9 cellular contexts compared by ENCODE assay signal in the genomic region with DNA sequence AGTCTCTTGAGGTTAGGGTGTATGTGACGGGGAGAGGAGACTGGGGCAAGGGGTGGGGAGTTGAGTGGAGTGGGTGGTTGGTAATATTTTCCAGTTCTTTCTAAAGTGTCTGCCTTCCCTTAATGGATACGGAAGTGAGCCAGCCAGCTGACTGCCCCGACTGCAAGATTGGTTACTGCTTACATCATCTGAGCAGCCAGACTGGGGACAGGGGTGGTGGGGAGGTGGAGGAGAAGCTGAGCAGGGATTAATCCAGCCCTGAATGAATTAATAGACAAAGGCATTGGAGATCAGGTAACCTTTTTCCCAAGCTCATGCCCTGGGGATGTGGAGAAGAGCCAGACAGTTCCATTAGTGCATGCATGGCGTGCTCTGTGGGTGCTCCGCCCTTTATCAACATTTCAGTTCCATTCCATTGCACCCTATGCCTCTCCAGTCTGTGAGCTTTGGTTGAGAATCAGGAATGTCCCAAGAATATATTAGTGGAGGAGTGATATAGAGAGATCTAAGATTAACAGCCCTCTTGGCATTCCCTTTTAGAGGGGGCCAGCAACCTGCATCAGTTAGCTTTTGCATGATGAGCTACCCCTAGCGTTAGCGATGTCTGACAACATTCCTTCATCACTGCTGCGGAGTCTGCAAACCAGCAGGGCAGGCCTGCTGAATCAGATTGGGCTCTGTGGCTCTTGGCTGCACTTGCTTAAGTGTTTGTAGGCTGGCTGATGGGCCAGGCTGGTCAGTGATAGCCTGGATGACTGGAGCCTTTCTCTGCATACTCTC.
DNase-seq lines count a peak whose midpoint lies in the region; ATAC-seq and TF ChIP-seq lines count a peak whose summit lies in the region.
"Had no signal": no experiment of that assay in that cellular context is flagged by ENCODE, and none has a peak within 500 bp of the region (broad histone marks: within the 10 kb centered on the region; RNA-seq: fewer than 3 reads in every experiment).

No MANE protein-coding gene starts in this region.

- H3K36me3 ChIP-seq in GM23248 (ENCODE audit: low read depth) = no peaks in the 10 kb centered on the region

- no peak overlapping the region for H3K4me3 Mint-ChIP-seq in activated naive CD4-positive, alpha-beta T cell treated with anti-CD3 and anti-CD28 coated beads, Interleukin-2, amount 10 ng/mL, durations not matched to agents 7 days and 5 days
- H3K4me3 Mint-ChIP-seq: activated CD8-positive, alpha-beta T cell treated with anti-CD3 and anti-CD28 coated beads, Interleukin-2, amount 10 ng/mL, durations not matched to agents 7 days and 5 days had no signal

- H3K9me2 ChIP-seq in GM23248 (ENCODE audit: insufficient read depth) = no peaks in the 10 kb centered on the region

- CTCF ChIA-PET in activated naive CD4-positive, alpha-beta T cell treated with anti-CD3 and anti-CD28 coated beads, Interleukin-2, amount 10 ng/mL, durations not matched to agents 7 days and 5 days (lab: Charles Lee) = no interaction called here

- no peak overlapping the region for H3K27ac Mint-ChIP-seq in activated naive CD4-positive, alpha-beta T cell treated with anti-CD3 and anti-CD28 coated beads, Interleukin-2, amount 10 ng/mL, durations not matched to agents 7 days and 5 days
- H3K27ac Mint-ChIP-seq: activated CD8-positive, alpha-beta T cell treated with anti-CD3 and anti-CD28 coated beads, Interleukin-2, amount 10 ng/mL, durations not matched to agents 7 days and 5 days had no signal

- TF ChIP-seq CTCF in fibroblast of villous mesenchyme (IDR thresholded peaks at IDR 0.05; ENCODE audit: insufficient read depth, low read depth, low read length) = no peak

- no peaks in the 10 kb centered on the region for H3K27me3 ChIP-seq in GM23248 (replicated peaks; ENCODE audit: insufficient read depth)

- no peaks in the 10 kb centered on the region for H3K36me3 Mint-ChIP-seq in activated naive CD4-positive, alpha-beta T cell treated with anti-CD3 and anti-CD28 coated beads, Interleukin-2, amount 10 ng/mL, durations not matched to agents 7 days and 5 days

- H3K79me2 ChIP-seq in GM23248 (ENCODE audit: insufficient read depth) = no peaks in the 10 kb centered on the region

- ATAC-seq in HG03095 (IDR thresholded peaks at IDR 0.05; ENCODE audit: unreplicated experiment) (no peak), GM21528 (IDR thresholded peaks at IDR 0.05; ENCODE audit: low FRiP score, unreplicated experiment) (no peak), GM18505 (IDR thresholded peaks at IDR 0.05; ENCODE audit: unreplicated experiment) (no peak)
- ATAC-seq: activated CD8-positive, alpha-beta T cell treated with anti-CD3 and anti-CD28 coated beads, Interleukin-2, amount 10 ng/mL, durations not matched to agents 7 days and 5 days had no signal

- peaks cover 11% of the 10 kb centered on the region for H3K27me3 Mint-ChIP-seq in activated naive CD4-positive, alpha-beta T cell treated with anti-CD3 and anti-CD28 coated beads, Interleukin-2, amount 10 ng/mL, durations not matched to agents 7 days and 5 days

- H3K9me3 Mint-ChIP-seq in activated naive CD4-positive, alpha-beta T cell treated with anti-CD3 and anti-CD28 coated beads, Interleukin-2, amount 10 ng/mL, durations not matched to agents 7 days and 5 days = no peaks in the 10 kb centered on the region

- peak overlapping the region; percentile 19 for H3K4me2 ChIP-seq in GM23248 (ENCODE audit: unreplicated experiment)

- H3K4me3 ChIP-seq in GM23248 (no peak overlapping the region), fibroblast of villous mesenchyme (ENCODE audit: low read depth, low read length) (no peak overlapping the region)

- H2AFZ ChIP-seq in GM23248 = peak overlapping the region; percentile 65

- 38 to 41% methylated on average over 8 of the region's 8 CpGs for WGBS in GM23248 (ENCODE audit: low coverage in 1 of 2, low lambda C conversion rate in 2 of 2, missing lambda C conversion rate in 2 of 2), 2 experiments

- peak overlapping the region; percentile 34; the same call in 1 of the 2 replicates for H3K9ac ChIP-seq in GM23248

- in situ Hi-C loops in GM23248 (cut with MboI) = no loop called here

- H4K20me1 ChIP-seq in GM23248 (ENCODE audit: insufficient read depth) = no peaks in the 10 kb centered on the region

- H3K4me1 ChIP-seq in GM23248 (ENCODE audit: insufficient read depth) = peaks cover 23% of the 10 kb centered on the region

- H3F3A ChIP-seq in GM23248 (ENCODE audit: insufficient read depth) = 0 out of 2 replicates have a peak, but pooled peaks cover 6% of the 10 kb centered on the region

- DNase-seq in GM23248 (peak; percentile 84), RPMI7951 (ENCODE audit: low read depth) (peak; percentile 29), fibroblast of villous mesenchyme (ENCODE audit: low read depth) (peak; percentile 49), renal cortical epithelial cell (ENCODE audit: low read depth) (peak; percentile 86)
- no peak for DNase-seq in activated naive CD4-positive, alpha-beta T cell treated with anti-CD3 and anti-CD28 coated beads, Interleukin-2, amount 10 ng/mL, durations not matched to agents 7 days and 5 days
- DNase-seq: activated CD8-positive, alpha-beta T cell treated with anti-CD3 and anti-CD28 coated beads, Interleukin-2, amount 10 ng/mL, durations not matched to agents 7 days and 5 days had no signal

- no peaks in the 10 kb centered on the region for H3K9me3 ChIP-seq in GM23248 (ENCODE audit: low read depth)

- TF ChIP-seq POLR2A in GM18505 (IDR thresholded peaks at IDR 0.05; ENCODE audit: borderline replicate concordance, extremely low read depth, insufficient read depth, insufficient read length) = no peak

- peak overlapping the region; percentile 75 for H3K27ac ChIP-seq in GM23248

- no peaks in the 10 kb centered on the region for H3K4me1 Mint-ChIP-seq in activated naive CD4-positive, alpha-beta T cell treated with anti-CD3 and anti-CD28 coated beads, Interleukin-2, amount 10 ng/mL, durations not matched to agents 7 days and 5 days
